Comparison of ENCODE assay signal across 12 cellular contexts in the genomic region with DNA sequence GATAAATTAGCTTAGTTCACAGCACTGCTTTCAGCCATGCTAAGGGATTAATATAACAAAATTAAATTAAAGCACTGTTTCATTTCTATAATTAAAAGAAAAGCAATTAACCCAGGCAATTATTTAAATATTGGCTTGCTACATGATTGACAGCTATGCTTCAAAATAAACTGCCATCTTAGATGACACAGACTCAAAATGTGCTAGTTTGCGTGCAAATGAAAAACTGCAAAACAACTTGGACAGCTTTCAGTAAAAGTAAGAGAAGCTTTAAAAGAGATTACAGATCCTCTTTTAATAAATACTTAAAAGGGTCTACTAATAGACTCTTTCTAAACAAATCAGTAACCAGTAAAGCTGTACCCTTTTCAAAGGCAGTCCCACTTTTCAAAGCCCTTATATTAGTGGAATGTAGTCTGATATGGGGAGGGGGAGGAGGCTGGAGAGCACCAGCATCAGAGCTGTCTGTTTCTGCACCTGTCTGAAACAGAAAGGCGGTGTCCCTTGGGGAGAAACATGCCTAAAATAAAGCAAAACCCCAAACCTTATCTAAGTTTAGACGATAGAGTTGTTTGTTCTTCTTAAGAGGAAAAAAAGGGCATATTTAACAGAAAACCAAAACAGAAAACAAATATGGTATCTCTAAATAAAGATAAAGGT. TPM values are rescaled to one million over a fixed set of nuclear protein-coding genes. Genes with fewer than 3 reads are reported as not detected.
DNase-seq lines count a peak whose midpoint lies in the region; ATAC-seq and TF ChIP-seq lines count a peak whose summit lies in the region.
"Had no signal": no experiment of that assay in that cellular context is flagged by ENCODE, and none has a peak within 500 bp of the region (broad histone marks: within the 10 kb centered on the region; RNA-seq: fewer than 3 reads in every experiment).

No MANE protein-coding gene starts in this region.

- DNase-seq in mucosa of descending colon (no peak), mesenteric fat pad (ENCODE audit: low spot score) (no peak), NCI-H774 (lab: John Stamatoyannopoulos, UW) (no peak)
- no peak for DNase-seq in activated T-cell treated with anti-CD3 and anti-CD28 coated beads, Interleukin-2, amount 50 U/mL, for 48 hours
- DNase-seq: activated CD8-positive, alpha-beta memory T cell treated with anti-CD3 and anti-CD28 coated beads, Interleukin-2, amount 50 U/mL, for 4 hours; left cardiac atrium; NCI-H2029 treated with DMSO at 0.1 percent for 48 hours; psoas muscle had no signal

- intact Hi-C loops in mucosa of descending colon (cut with DNase I, micrococcal nuclease): no loop called here

- H3K4me3 ChIP-seq in mucosa of descending colon: no peak overlapping the region
- H3K4me3 ChIP-seq: psoas muscle had no signal

- no peaks in the 10 kb centered on the region for H3K36me3 ChIP-seq in mucosa of descending colon (ENCODE audit: low read depth)

- peak; percentile 87 for ATAC-seq in GM18907 (IDR thresholded peaks at IDR 0.05; ENCODE audit: unreplicated experiment)
- peak; percentile 82 for ATAC-seq in GM21717 (IDR thresholded peaks at IDR 0.05; ENCODE audit: unreplicated experiment)
- peak; percentile 85 for ATAC-seq in HG03175 (IDR thresholded peaks at IDR 0.05; ENCODE audit: unreplicated experiment)
- ATAC-seq in mucosa of descending colon: peak; percentile 46
- ATAC-seq in esophagus mucosa: no peak
- ATAC-seq: left cardiac atrium, psoas muscle had no signal

- TF ChIP-seq CTCF in mucosa of descending colon (IDR thresholded peaks at IDR 0.05): no peak

- no peaks in the 10 kb centered on the region for H3K9me3 ChIP-seq in mucosa of descending colon
- H3K9me3 ChIP-seq: psoas muscle had no signal

- no peaks in the 10 kb centered on the region for H3K4me1 ChIP-seq in mucosa of descending colon (ENCODE audit: low read depth)

RNA-seq across cellular contexts. Expression of a gene that starts 20.8 kb away (rescaled TPM):
- total RNA-seq in mucosa of descending colon (10 to 100 TPM; 20.4 to 31.6 (median 30.4) TPM), mesenteric fat pad (21.8 TPM), esophagus mucosa (6.2 TPM)
